ENCODE assay signal across 8 cellular contexts in the genomic region with DNA sequence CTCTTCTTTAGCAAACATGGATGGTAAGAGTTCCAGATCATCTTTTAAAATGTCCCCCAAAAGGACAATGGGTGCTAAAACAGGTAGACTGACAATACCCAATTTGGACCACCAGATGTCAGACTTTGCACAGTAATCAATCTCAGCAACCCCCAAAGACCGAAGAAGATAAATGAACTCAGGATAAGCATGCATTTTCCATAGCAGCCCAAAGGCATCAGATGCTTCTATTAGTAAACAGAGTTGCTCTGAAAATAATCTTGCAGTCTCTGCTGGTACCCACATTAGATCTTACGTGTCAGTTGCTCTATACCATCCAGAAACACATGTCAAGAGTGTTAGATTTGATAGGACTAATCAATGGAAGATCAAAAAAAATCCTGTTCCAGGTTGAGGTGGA. TPM values are rescaled to one million over a fixed set of nuclear protein-coding genes. Genes with fewer than 3 reads are reported as not detected.
DNase-seq lines count a peak whose midpoint lies in the region; ATAC-seq and TF ChIP-seq lines count a peak whose summit lies in the region.

No MANE protein-coding gene starts in this region.

- no peak for DNase-seq in AG04449 (ENCODE audit: low read depth, low spot score)
- peak; percentile 53 for DNase-seq in GM10248 (ENCODE audit: extremely low spot score)
- peak; percentile 2 for DNase-seq in NCI-H2029 (lab: John Stamatoyannopoulos, UW)
- peak; percentile 34 to 61 for DNase-seq in fibroblast of lung (ENCODE audit: low read depth in 2 of 2)
- peak; percentile 32 for DNase-seq in nephron progenitor cell
- DNase-seq in MG63, result no peak

- H3K36me3 Mint-ChIP-seq in nephron progenitor cell (ENCODE audit: low read depth), result no peaks in the 10 kb centered on the region

- no peak overlapping the region for H3K27ac ChIP-seq in fibroblast of lung (ENCODE audit: insufficient read depth, low read length)

- no peaks in the 10 kb centered on the region for H3K79me2 ChIP-seq in fibroblast of lung (ENCODE audit: control insufficient read depth, insufficient read depth, low read length)

- H4K20me1 ChIP-seq in fibroblast of lung (ENCODE audit: control insufficient read depth, extremely low read depth, insufficient read depth, low read length), result no peaks in the 10 kb centered on the region

- no peak overlapping the region for H3K4me2 ChIP-seq in fibroblast of lung (ENCODE audit: extremely low read depth, insufficient read depth, low read length)

- H3K4me3 Mint-ChIP-seq in nephron progenitor cell, result no peak overlapping the region

- H2AFZ ChIP-seq in fibroblast of lung (ENCODE audit: low read length), result no peak overlapping the region

- H3K27ac Mint-ChIP-seq in nephron progenitor cell, result no peak overlapping the region

- peaks cover 5% of the 10 kb centered on the region for H3K4me1 ChIP-seq in fibroblast of lung (ENCODE audit: control insufficient read depth, extremely low read depth, insufficient read depth, low read length)

- H3K9ac ChIP-seq in fibroblast of lung (ENCODE audit: insufficient read depth, low read length), result no peak overlapping the region

- H3K27me3 Mint-ChIP-seq in nephron progenitor cell (ENCODE audit: low read depth, poor library complexity), result no peaks in the 10 kb centered on the region

- H3K4me1 Mint-ChIP-seq in nephron progenitor cell, result peaks cover 45% of the 10 kb centered on the region

- POLR2A ChIA-PET in AG04449 (lab: Yijun Ruan, JAX) (no interaction called here), GM10248 (lab: Yijun Ruan, JAX) (no interaction called here)

- CTCF ChIA-PET in AG04449 (lab: Yijun Ruan, JAX), result interaction anchor here (0.7 to 11.2 kb wide), 22 partner anchors 9 to 593 kb away, joined by 3 to 239 read pairs (median 5); no protein-coding TSS in a partner anchor
- CTCF ChIA-PET in GM10248 (lab: Yijun Ruan, JAX), result interaction anchor here (0.6 to 11.8 kb wide), 24 partner anchors 9 to 580 kb away, joined by 3 to 217 read pairs (median 6); no protein-coding TSS in a partner anchor

- H3K36me3 ChIP-seq in fibroblast of lung (ENCODE audit: control insufficient read depth, insufficient read depth, low read length) (no peaks in the 10 kb centered on the region), MG63 (no peaks in the 10 kb centered on the region)

- no peak overlapping the region for H3K4me3 ChIP-seq in AG04449 (ENCODE audit: low read depth, low read length)
- H3K4me3 ChIP-seq in WI38 (ENCODE audit: low read depth, low read length), result no peak overlapping the region
- H3K4me3 ChIP-seq in fibroblast of lung (replicated peaks in 1 of 4; ENCODE audit: control extremely low read depth in 1 of 4, insufficient read depth in 1 of 4, low read depth in 3 of 4, low read length in 4 of 4), result no peak overlapping the region
- H3K4me3 ChIP-seq in MG63, result no peak overlapping the region

- TF ChIP-seq CTCF in AG04449 (IDR thresholded peaks at IDR 0.05; ENCODE audit: insufficient read depth, low read length, missing control alignments), result peak; percentile 50
- peak; percentile 74 for TF ChIP-seq CTCF in GM10248 (IDR thresholded peaks at IDR 0.05; ENCODE audit: control extremely low read depth, extremely low read depth, low read depth, missing control alignments)
- TF ChIP-seq CTCF in WI38 (IDR thresholded peaks at IDR 0.05; ENCODE audit: low read depth, low read length), result peak; percentile 47
- TF ChIP-seq CTCF in fibroblast of lung (conservative IDR thresholded peaks at IDR 0.05 in 1 of 2, IDR thresholded peaks at IDR 0.05 in 1 of 2; ENCODE audit: low read depth in 1 of 2, low read length in 2 of 2), result peak; percentile 72 to 88
- peak; percentile 73 for TF ChIP-seq CTCF in nephron progenitor cell (IDR thresholded peaks at IDR 0.05)

- H3K9me3 ChIP-seq in fibroblast of lung (ENCODE audit: control insufficient read depth, insufficient read depth, low read depth, low read length) (no peaks in the 10 kb centered on the region), MG63 (no peaks in the 10 kb centered on the region)

- H3K27me3 ChIP-seq in fibroblast of lung (ENCODE audit: control insufficient read depth, insufficient read depth, low read length) (no peaks in the 10 kb centered on the region), MG63 (no peaks in the 10 kb centered on the region)

- H3K9me3 Mint-ChIP-seq in nephron progenitor cell, result no peaks in the 10 kb centered on the region

- ATAC-seq in HG02642 (IDR thresholded peaks at IDR 0.05; ENCODE audit: poor library complexity, unreplicated experiment), result peak; percentile 71

RNA-seq across cellular contexts. Expression of gene MYH15, which starts 20.6 kb away (rescaled TPM):
- total RNA-seq in fibroblast of lung, result 0.17 and 0.26 TPM in 2 replicates
- 0.05 and 0.24 TPM in 2 replicates for polyA plus RNA-seq in fibroblast of lung
- polyA plus RNA-seq in fibroblast of lung (2012), result 0.06 and 0.25 TPM in 2 replicates
- polyA minus RNA-seq in fibroblast of lung (ENCODE audit: low replicate concordance), result 0.19 and 0.51 TPM in 2 replicates
- total RNA-seq in MG63 (2014; rRNA removed; shearing (Covaris generic); ENCODE audit: low replicate concordance), result not detected in 2 replicates

Comparison
In these comparisons a context has a peak if more than half of its experiments do, and no peak if none do; other contexts are left out.
1. DNase-seq: peak in GM10248 (single experiment), NCI-H2029 (single experiment), fibroblast of lung (2 of 2) and nephron progenitor cell (single experiment); none in AG04449 (single experiment) and MG63 (single experiment).
2. Peak in every context shown above with its lines, with median percentiles within 50 percentile points of each other: CTCF ChIP-seq.